In genomic region chrX:41085105-41085882, GRCh38 we compare ENCODE assay signal across 1 cellular context.
TF ChIP-seq lines count a peak whose summit lies in the region.

Gene USP9X (plus strand): TSS chrX:41085445. CDS start chrX:41123629, 38,184 bp downstream.

TF ChIP-seq in GM12878, 131 proteins besides CTCF, POLR2A, EP300 and RAD21 (continued from another document):
- TF ChIP-seq CREB1 (IDR thresholded peaks at IDR 0.05; ENCODE audit: low read depth) = peak; percentile 57; the same call in 1 of the 2 replicates
- no peak for TF ChIP-seq NRF1 (conservative IDR thresholded peaks at IDR 0.05; ENCODE audit: low read depth, low read length)
- TF ChIP-seq IRF4 (IDR thresholded peaks at IDR 0.05; ENCODE audit: low read depth, low read length) = no peak
- TF ChIP-seq NR2C1 (IDR thresholded peaks at IDR 0.05) = no peak
- TF ChIP-seq BMI1 (IDR thresholded peaks at IDR 0.05; ENCODE audit: borderline replicate concordance) = no peak
- TF ChIP-seq IRF5 (IDR thresholded peaks at IDR 0.05; ENCODE audit: borderline replicate concordance) = no peak
- TF ChIP-seq LARP7 (IDR thresholded peaks at IDR 0.05) = no peak
- peak; percentile 79 for TF ChIP-seq YY1 (IDR thresholded peaks at IDR 0.05; ENCODE audit: low read depth, low read length)
- TF ChIP-seq E2F8 (IDR thresholded peaks at IDR 0.05; ENCODE audit: low read depth, partially characterized antibody) = no peak
- 0 out of 2 replicates have a peak, but pooled peaks have one; percentile 7 for TF ChIP-seq PML (IDR thresholded peaks at IDR 0.05; ENCODE audit: low read length)
- peak; percentile 12 for TF ChIP-seq SP1 (IDR thresholded peaks at IDR 0.05; ENCODE audit: low read depth, low read length)
- no peak for TF ChIP-seq IKZF1 (conservative IDR thresholded peaks at IDR 0.05)
